Comparison of ENCODE assay signal across 18 cellular contexts in genomic region chr4:153026947-153027346, GRCh38.
DNase-seq lines count a peak whose midpoint lies in the region; ATAC-seq, FAIRE-seq and TF ChIP-seq lines count a peak whose summit lies in the region.
"Had no signal": no experiment of that assay in that cellular context is flagged by ENCODE, and none has a peak within 500 bp of the region (broad histone marks: within the 10 kb centered on the region; RNA-seq: fewer than 3 reads in every experiment).

No MANE protein-coding gene starts in this region.

- H3K14ac ChIP-seq in H1 (ENCODE audit: insufficient read length): no peak overlapping the region

- H3K23ac ChIP-seq in H1 (ENCODE audit: insufficient read length): no peak overlapping the region

- H4K91ac ChIP-seq in H1 (replicated peaks; ENCODE audit: insufficient read length, low read length): peak overlapping the region; percentile 39

- FAIRE-seq in HepG2 (lab: Jason Lieb, UNC): no peak
- FAIRE-seq in H1 (lab: Jason Lieb, UNC): no peak
- FAIRE-seq in urothelium cell line (lab: Jason Lieb, UNC): peak; percentile 98

- TF ChIP-seq EP300 in HepG2 (IDR thresholded peaks at IDR 0.05; ENCODE audit: low read depth in 2 of 2, low read length in 2 of 2) (no peak), HepG2 (CRISPR knock-in tag; IDR thresholded peaks at IDR 0.05; ENCODE audit: borderline replicate concordance) (no peak), H1 (IDR thresholded peaks at IDR 0.05; ENCODE audit: borderline replicate concordance in 1 of 2, low read depth in 2 of 2, low read length in 2 of 2) (no peak)

- CTCF ChIA-PET in HepG2 (lab: Yijun Ruan, JAX; ENCODE audit: low intra/inter-chr PET ratio, low total read pairs): no interaction called here
- CTCF ChIA-PET in WTC11 (lab: Charles Lee): no interaction called here
- CTCF ChIA-PET in H1 (lab: Charles Lee; ENCODE audit: partially characterized antibody): no interaction called here

- H3K27ac ChIP-seq in HepG2 (ENCODE audit: extremely low read length, insufficient read depth, low read length) (no peak overlapping the region), right lobe of liver (no peak overlapping the region), H1 (ENCODE audit: low read depth, low read length) (no peak overlapping the region)
- H3K27ac ChIP-seq: 22Rv1, BLaER1, KMS-11 had no signal

- H3K9me3 Mint-ChIP-seq in WTC11: peaks cover 31% of the 10 kb centered on the region; the same call in 1 of the 2 replicates

- peak overlapping the region; percentile 24; the same call in 1 of the 2 replicates for H2BK20ac ChIP-seq in H1 (ENCODE audit: low read length)

- no peak overlapping the region for H3K4me3 ChIP-seq in HepG2 (replicated peaks in 1 of 3; ENCODE audit: insufficient read depth in 1 of 3, low read depth in 2 of 3, low read length in 3 of 3)
- no peak overlapping the region for H3K4me3 ChIP-seq in right lobe of liver
- no peak overlapping the region for H3K4me3 ChIP-seq in H1 (ENCODE audit: extremely low read depth in 1 of 4, insufficient read depth in 2 of 4, low read depth in 3 of 4, low read length in 4 of 4)
- H3K4me3 ChIP-seq: BLaER1, GM23338 had no signal

- DNase-seq in HepG2 (ENCODE audit: low spot score): no peak
- DNase-seq in right lobe of liver: no peak
- DNase-seq in WTC11 (ENCODE audit: low spot score): no peak
- DNase-seq in H1 (ENCODE audit: low read depth in 1 of 2, low spot score in 2 of 2): no peak
- no peak for DNase-seq in urothelium cell line (ENCODE audit: low spot score)
- no peak for DNase-seq in GOT3 (lab: John Stamatoyannopoulos, UW)
- DNase-seq in hippocampal formation (lab: John Stamatoyannopoulos, UW): no peak
- no peak for DNase-seq in mucosa of gallbladder (ENCODE audit: low spot score)
- DNase-seq: CD4-positive, alpha-beta memory T cell; DMS153; DMS79; GDM1; H9 had no signal

- TF ChIP-seq RAD21 in HepG2 (CRISPR knock-in tag; IDR thresholded peaks at IDR 0.05) (no peak), H1 (IDR thresholded peaks at IDR 0.05 in 1 of 2, conservative IDR thresholded peaks at IDR 0.05 in 1 of 2; ENCODE audit: low read depth in 2 of 2, low read length in 2 of 2) (no peak)

- H3K4me1 ChIP-seq in HepG2 (ENCODE audit: insufficient read depth, low read length) (peaks cover 14% of the 10 kb centered on the region), right lobe of liver (no peaks in the 10 kb centered on the region), H1 (replicated peaks in 1 of 4; ENCODE audit: control insufficient read depth in 3 of 4, insufficient read depth in 4 of 4, low read length in 3 of 4) (peaks cover 0 to 9% (median 2%) of the 10 kb centered on the region in 4 experiments; a peak in 5 of 7 replicates)
- H3K4me1 ChIP-seq: BLaER1 had no signal

- in situ Hi-C loops in HepG2 (cut with HindIII; ENCODE audit: extremely low pct_ligation_motif_present, low pct_unique_long_range_greater_than_20kb): no loop called here

- H3K9me3 ChIP-seq in HepG2 (ENCODE audit: low read length) (no peaks in the 10 kb centered on the region), right lobe of liver (no peaks in the 10 kb centered on the region), H1 (ENCODE audit: insufficient read depth in 2 of 2, low read depth in 1 of 2, low read length in 1 of 2) (peaks cover 17 to 20% of the 10 kb centered on the region in 2 experiments)

- intact Hi-C loops in HepG2 (cut with micrococcal nuclease; ENCODE audit: unreplicated experiment): no loop called here
- intact Hi-C loops in right lobe of liver (cut with DNase I): no loop called here

- peak overlapping the region; percentile 95 for H2AK5ac ChIP-seq in H1 (ENCODE audit: low read depth, low read length)

- no peak overlapping the region for H2AFZ ChIP-seq in HepG2 (ENCODE audit: low read length)
- no peak overlapping the region for H2AFZ ChIP-seq in H1 (ENCODE audit: low read length)

- no peak overlapping the region for H3K9ac ChIP-seq in HepG2 (ENCODE audit: insufficient read depth, low read depth, low read length)
- no peak overlapping the region for H3K9ac ChIP-seq in H1 (replicated peaks in 1 of 4; ENCODE audit: extremely low read depth in 1 of 4, low read depth in 3 of 4, low read length in 3 of 4)
- H3K9ac ChIP-seq: BLaER1, KMS-11 had no signal

- H3K18ac ChIP-seq in H1 (ENCODE audit: extremely low read depth, low read length): no peak overlapping the region

- H3K4me2 ChIP-seq in HepG2 (ENCODE audit: low read depth, low read length): no peak overlapping the region
- H3K4me2 ChIP-seq in H1 (ENCODE audit: insufficient read depth in 1 of 2, low read depth in 2 of 2, low read length in 2 of 2): no peak overlapping the region
- H3K4me2 ChIP-seq: BLaER1, GM23338, KMS-11 had no signal

- peak overlapping the region; percentile 11; the same call in 1 of the 2 replicates for H2BK5ac ChIP-seq in H1 (ENCODE audit: low read depth, low read length)

- no peaks in the 10 kb centered on the region for H3K79me2 ChIP-seq in HepG2 (ENCODE audit: insufficient read depth, low read length)
- peaks cover 0 to 4% of the 10 kb centered on the region in 2 experiments; a peak in 1 of 4 replicates for H3K79me2 ChIP-seq in H1 (ENCODE audit: control insufficient read depth in 1 of 2, insufficient read depth in 2 of 2, low read length in 2 of 2)

- TF ChIP-seq POLR2A in HepG2 (IDR thresholded peaks at IDR 0.05; ENCODE audit: insufficient read depth in 1 of 2, low read depth in 2 of 2, low read length in 2 of 2) (no peak), right lobe of liver (IDR thresholded peaks at IDR 0.05) (no peak), H1 (IDR thresholded peaks at IDR 0.05; ENCODE audit: control extremely low read depth in 1 of 2, low read depth in 2 of 2, low read length in 2 of 2) (no peak)

- peak overlapping the region; percentile 35 for H3K4ac ChIP-seq in H1 (replicated peaks; ENCODE audit: insufficient read length, low read depth, low read length)

- no peak overlapping the region; the same call in 1 of the 2 replicates for H4K8ac ChIP-seq in H1 (ENCODE audit: extremely low read depth, insufficient read depth, low read length)

- no peaks in the 10 kb centered on the region for H3K36me3 ChIP-seq in HepG2 (replicated peaks in 1 of 2; ENCODE audit: control insufficient read depth in 1 of 2, insufficient read depth in 2 of 2, low read length in 2 of 2)
- no peaks in the 10 kb centered on the region for H3K36me3 ChIP-seq in right lobe of liver
- no peaks in the 10 kb centered on the region; a peak in 1 of 8 replicates for H3K36me3 ChIP-seq in H1 (ENCODE audit: control insufficient read depth in 2 of 4, insufficient read depth in 4 of 4, low read length in 3 of 4)
- H3K36me3 ChIP-seq: BLaER1 had no signal

- peaks cover 31% of the 10 kb centered on the region for H3K36me3 Mint-ChIP-seq in WTC11
- H3K36me3 Mint-ChIP-seq: CD14-positive monocyte had no signal

- H4K5ac ChIP-seq in H1 (ENCODE audit: insufficient read length, low read depth, low read length): no peak overlapping the region

- H3K56ac ChIP-seq in H1 (replicated peaks; ENCODE audit: insufficient read length, low read depth, low read length): peak overlapping the region; percentile 75

- H2BK120ac ChIP-seq in H1 (replicated peaks; ENCODE audit: low read depth, low read length): peak overlapping the region; percentile 35

- H3K23me2 ChIP-seq in H1 (ENCODE audit: low read depth, low read length): peaks cover 5% of the 10 kb centered on the region; the same call in 1 of the 2 replicates

- peaks cover 26% of the 10 kb centered on the region for H3K4me1 Mint-ChIP-seq in WTC11

- H4K20me1 ChIP-seq in HepG2 (ENCODE audit: insufficient read depth, low read length) (no peaks in the 10 kb centered on the region), H1 (replicated peaks in 1 of 2; ENCODE audit: control insufficient read depth in 1 of 2, insufficient read depth in 2 of 2, low read length in 2 of 2) (peaks cover 0 to 3% of the 10 kb centered on the region in 2 experiments)
- H4K20me1 ChIP-seq: BLaER1 had no signal

- no peaks in the 10 kb centered on the region for H3K79me1 ChIP-seq in H1 (ENCODE audit: low read depth, low read length)

- no TSS peak for BruUV-seq in HepG2 (replicated peaks; lab: Mats Ljungman, UMichigan)

- H2BK15ac ChIP-seq in H1 (ENCODE audit: low read length): peak overlapping the region; percentile 21; the same call in 1 of the 2 replicates

- ATAC-seq in HepG2 (no peak), right lobe of liver (no peak), WTC11 (no peak)
- ATAC-seq: GM23338 had no signal

- H3K27me3 ChIP-seq in HepG2 (ENCODE audit: control insufficient read depth in 1 of 2, insufficient read depth in 2 of 2, low read length in 2 of 2) (peaks cover 0 to 5% of the 10 kb centered on the region in 2 experiments; a peak in 1 of 5 replicates), right lobe of liver (no peaks in the 10 kb centered on the region), H1 (replicated peaks in 1 of 4; ENCODE audit: control insufficient read depth in 3 of 4, extremely low read depth in 1 of 4, insufficient read depth in 3 of 4, low read length in 3 of 4) (no peaks in the 10 kb centered on the region)
- H3K27me3 ChIP-seq: BLaER1 had no signal

- WGBS in HepG2 (ENCODE audit: low lambda C conversion rate): 44% methylated on average over 6 of the region's 6 CpGs
- 62% methylated on average over 6 of the region's 6 CpGs for WGBS in right lobe of liver (ENCODE audit: insufficient coverage, low coverage, low lambda C conversion rate, missing lambda C conversion rate)
- 85% methylated on average over 6 of the region's 6 CpGs; no CpG with 5 or more reads in 1 of the 2 experiments for WGBS in H1 (ENCODE audit: extremely low coverage in 1 of 2, insufficient coverage in 1 of 2, insufficient read length in 1 of 2, insufficient replicate concordance in 2 of 2, low coverage in 1 of 2, low lambda C conversion rate in 2 of 2, missing lambda C conversion rate in 1 of 2), 2 experiments

- TF ChIP-seq CTCF in HepG2 (CRISPR knock-in tag; IDR thresholded peaks at IDR 0.05) (no peak), right lobe of liver (IDR thresholded peaks at IDR 0.05) (no peak), WTC11 (IDR thresholded peaks at IDR 0.05) (no peak), H1 (IDR thresholded peaks at IDR 0.05; ENCODE audit: control extremely low read depth in 1 of 3, insufficient read depth in 1 of 3, low read depth in 1 of 3, low read length in 3 of 3) (no peak)

- peaks cover 7% of the 10 kb centered on the region for H3K27me3 Mint-ChIP-seq in WTC11 (ENCODE audit: low read depth)

- no peak overlapping the region for H3K27ac Mint-ChIP-seq in WTC11
- H3K27ac Mint-ChIP-seq: CD14-positive monocyte; CD4-positive, alpha-beta memory T cell; GM23338; H9 had no signal

- POLR2A ChIA-PET in HepG2 (lab: Yijun Ruan, JAX) (no interaction called here), WTC11 (lab: Charles Lee) (no interaction called here), H1 (lab: Charles Lee; ENCODE audit: partially characterized antibody) (no interaction called here)

- H2BK12ac ChIP-seq in H1 (ENCODE audit: low read depth, low read length): peak overlapping the region; percentile 13; the same call in 1 of the 2 replicates

- H3K4me3 Mint-ChIP-seq in WTC11: no peak overlapping the region
- H3K4me3 Mint-ChIP-seq: CD14-positive monocyte; CD4-positive, alpha-beta memory T cell; GM23338; H9 had no signal

TF ChIP-seq in HepG2, 621 proteins besides CTCF, POLR2A, EP300 and RAD21 (continues in another document):
- TF ChIP-seq PHF20 (CRISPR knock-in tag; IDR thresholded peaks at IDR 0.05): no peak

TF ChIP-seq in WTC11, 78 proteins besides CTCF, POLR2A, EP300 and RAD21 (continues in another document):
- TF ChIP-seq HMGA2 (CRISPR knock-in tag; IDR thresholded peaks at IDR 0.05): no peak

TF ChIP-seq in H1, 55 proteins besides CTCF, POLR2A, EP300 and RAD21 (continues in another document):
- no peak for TF ChIP-seq RXRA (IDR thresholded peaks at IDR 0.05; ENCODE audit: insufficient read depth, low read depth, low read length)

Comparison
In these comparisons a context has a peak if more than half of its experiments do, and no peak if none do; other contexts are left out.
1. Of the 50 proteins assayed by ChIP-seq in both HepG2 and WTC11: peak only in HepG2: none; only in WTC11: NFE2L1; in both: none; in neither: 49.